ENCODE assay signal across 28 cellular contexts in the genomic region with DNA sequence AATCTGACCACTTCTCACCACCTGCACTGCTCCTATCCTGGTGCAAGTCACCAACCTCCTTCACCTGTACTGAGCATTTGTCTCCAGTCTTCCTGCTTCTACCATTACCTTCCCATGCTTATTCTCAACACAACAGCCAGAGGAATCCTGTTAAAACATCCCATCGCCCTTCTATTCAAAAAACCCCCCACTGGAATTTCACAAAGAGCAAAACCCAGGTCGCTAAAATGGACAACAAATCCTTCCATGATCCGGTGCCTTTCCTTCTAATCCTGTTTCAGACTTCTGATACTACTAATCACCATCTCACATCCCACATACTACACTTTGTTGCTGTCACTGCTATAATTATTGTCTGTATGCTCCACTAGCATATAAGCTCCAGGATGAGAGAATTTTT.
"Had no signal": no experiment of that assay in that cellular context is flagged by ENCODE, and none has a peak within 500 bp of the region (broad histone marks: within the 10 kb centered on the region; RNA-seq: fewer than 3 reads in every experiment).

No MANE protein-coding gene starts in this region.

- H3K27me3 Mint-ChIP-seq: dendritic cell treated with granulocyte-macrophage colony-stimulating factor and Interleukin-4, amounts not matched to agents 40 ng/mL and 50 ng/mL, for 4 days had no signal

- H3K4me3 Mint-ChIP-seq: dendritic cell treated with granulocyte-macrophage colony-stimulating factor and Interleukin-4, amounts not matched to agents 40 ng/mL and 50 ng/mL, for 4 days; effector memory CD8-positive, alpha-beta T cell; endodermal cell had no signal

- DNase-seq: colonic mucosa; cortex of kidney; dermis blood vessel endothelial cell; dorsolateral prefrontal cortex; effector CD4-positive, alpha-beta T cell; effector CD8-positive, alpha-beta T cell; effector memory CD4-positive, alpha-beta T cell; effector memory CD8-positive, alpha-beta T cell; endodermal cell; erythroblast; esophagus squamous epithelium; foreskin fibroblast; foreskin keratinocyte; foreskin melanocyte; gastrocnemius medialis; glutamatergic neuron; head of caudate nucleus; heart left ventricle; heart right ventricle had no signal

- H3K9me3 Mint-ChIP-seq: dendritic cell treated with granulocyte-macrophage colony-stimulating factor and Interleukin-4, amounts not matched to agents 40 ng/mL and 50 ng/mL, for 4 days; effector memory CD8-positive, alpha-beta T cell; endodermal cell had no signal

- FAIRE-seq: colon, endometrium, endothelial cell of umbilical vein, frontal cortex had no signal

- H3K4me3 ChIP-seq: colonic mucosa, coronary artery, dorsolateral prefrontal cortex, esophagus muscularis mucosa, esophagus squamous epithelium, gastrocnemius medialis, gastroesophageal sphincter, heart left ventricle, heart right ventricle had no signal

- H3K9me3 ChIP-seq: colonic mucosa, esophagus muscularis mucosa, esophagus squamous epithelium, gastrocnemius medialis, gastroesophageal sphincter, heart left ventricle, heart right ventricle had no signal

- H3K27ac Mint-ChIP-seq: dendritic cell treated with granulocyte-macrophage colony-stimulating factor and Interleukin-4, amounts not matched to agents 40 ng/mL and 50 ng/mL, for 4 days; effector memory CD8-positive, alpha-beta T cell; endodermal cell had no signal

- H3K27ac ChIP-seq: colonic mucosa, coronary artery, dorsolateral prefrontal cortex, epithelial cell of prostate, esophagus muscularis mucosa, esophagus squamous epithelium, foreskin keratinocyte, gastrocnemius medialis, gastroesophageal sphincter, heart left ventricle, heart right ventricle had no signal

- H3K36me3 ChIP-seq: colonic mucosa, esophagus muscularis mucosa, esophagus squamous epithelium, gastrocnemius medialis, gastroesophageal sphincter, heart left ventricle, heart right ventricle had no signal

- H3K4me1 ChIP-seq: colonic mucosa, esophagus muscularis mucosa, esophagus squamous epithelium, foreskin keratinocyte, gastrocnemius medialis, gastroesophageal sphincter, heart left ventricle, heart right ventricle had no signal

- H3K27me3 ChIP-seq: colonic mucosa, dorsolateral prefrontal cortex, esophagus muscularis mucosa, gastrocnemius medialis, gastroesophageal sphincter, heart right ventricle had no signal

- H3K4me1 Mint-ChIP-seq: endodermal cell had no signal
